2 cellular contexts compared by ENCODE assay signal in genomic region chr1:214002472-214002871, GRCh38.
TF ChIP-seq lines count a peak whose summit lies in the region.

No MANE protein-coding gene starts in this region.

TF ChIP-seq in HEK293, 187 proteins besides CTCF, POLR2A, EP300 and RAD21 (continued from another document):
- no peak for TF ChIP-seq ZNF639 (tag by site-specific recombination; IDR thresholded peaks at IDR 0.05)
- TF ChIP-seq PRDM1 (tag by site-specific recombination; IDR thresholded peaks at IDR 0.05): peak; percentile 78
- TF ChIP-seq, protein P1, sequence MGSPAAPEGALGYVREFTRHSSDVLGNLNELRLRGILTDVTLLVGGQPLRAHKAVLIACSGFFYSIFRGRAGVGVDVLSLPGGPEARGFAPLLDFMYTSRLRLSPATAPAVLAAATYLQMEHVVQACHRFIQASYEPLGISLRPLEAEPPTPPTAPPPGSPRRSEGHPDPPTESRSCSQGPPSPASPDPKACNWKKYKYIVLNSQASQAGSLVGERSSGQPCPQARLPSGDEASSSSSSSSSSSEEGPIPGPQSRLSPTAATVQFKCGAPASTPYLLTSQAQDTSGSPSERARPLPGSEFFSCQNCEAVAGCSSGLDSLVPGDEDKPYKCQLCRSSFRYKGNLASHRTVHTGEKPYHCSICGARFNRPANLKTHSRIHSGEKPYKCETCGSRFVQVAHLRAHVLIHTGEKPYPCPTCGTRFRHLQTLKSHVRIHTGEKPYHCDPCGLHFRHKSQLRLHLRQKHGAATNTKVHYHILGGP (tag by site-specific recombination; IDR thresholded peaks at IDR 0.05): peak; percentile 94
- peak; percentile 76; the same call in 1 of the 2 replicates for TF ChIP-seq ZFP69B (tag by site-specific recombination; IDR thresholded peaks at IDR 0.05)
- peak; percentile 46 for TF ChIP-seq ZBTB17 (tag by site-specific recombination; IDR thresholded peaks at IDR 0.05)
- TF ChIP-seq ZNF692 (tag by site-specific recombination; IDR thresholded peaks at IDR 0.05): peak; percentile 94
- no peak for TF ChIP-seq ZNF449 (tag by site-specific recombination; IDR thresholded peaks at IDR 0.05)
- TF ChIP-seq ZNF600 (tag by site-specific recombination; IDR thresholded peaks at IDR 0.05): peak; percentile 16; the same call in 1 of the 2 replicates
- TF ChIP-seq ZNF335 (tag by site-specific recombination; conservative IDR thresholded peaks at IDR 0.05): 0 out of 2 replicates have a peak, but pooled peaks have one; percentile 16
- no peak for TF ChIP-seq PRDM4 (tag by site-specific recombination; IDR thresholded peaks at IDR 0.05)

TF ChIP-seq in GM23338, 12 proteins besides CTCF, POLR2A, EP300 and RAD21 (continued from another document):
- TF ChIP-seq JUNB (IDR thresholded peaks at IDR 0.05; ENCODE audit: unreplicated experiment) (no peak), ZNF462 (CRISPR knock-in tag; IDR thresholded peaks at IDR 0.05) (no peak), STAT1 (IDR thresholded peaks at IDR 0.05; ENCODE audit: unreplicated experiment) (no peak), NANOG (IDR thresholded peaks at IDR 0.05; ENCODE audit: borderline replicate concordance) (no peak), ZNF331 (CRISPR knock-in tag; IDR thresholded peaks at IDR 0.05; ENCODE audit: low read depth) (no peak), EZH2 (IDR thresholded peaks at IDR 0.05; ENCODE audit: low read depth, unreplicated experiment) (no peak)
TF ChIP-seq in GM23338: peak in this region for 0.
